Comparison of ENCODE assay signal across 16 cellular contexts in the genomic region with DNA sequence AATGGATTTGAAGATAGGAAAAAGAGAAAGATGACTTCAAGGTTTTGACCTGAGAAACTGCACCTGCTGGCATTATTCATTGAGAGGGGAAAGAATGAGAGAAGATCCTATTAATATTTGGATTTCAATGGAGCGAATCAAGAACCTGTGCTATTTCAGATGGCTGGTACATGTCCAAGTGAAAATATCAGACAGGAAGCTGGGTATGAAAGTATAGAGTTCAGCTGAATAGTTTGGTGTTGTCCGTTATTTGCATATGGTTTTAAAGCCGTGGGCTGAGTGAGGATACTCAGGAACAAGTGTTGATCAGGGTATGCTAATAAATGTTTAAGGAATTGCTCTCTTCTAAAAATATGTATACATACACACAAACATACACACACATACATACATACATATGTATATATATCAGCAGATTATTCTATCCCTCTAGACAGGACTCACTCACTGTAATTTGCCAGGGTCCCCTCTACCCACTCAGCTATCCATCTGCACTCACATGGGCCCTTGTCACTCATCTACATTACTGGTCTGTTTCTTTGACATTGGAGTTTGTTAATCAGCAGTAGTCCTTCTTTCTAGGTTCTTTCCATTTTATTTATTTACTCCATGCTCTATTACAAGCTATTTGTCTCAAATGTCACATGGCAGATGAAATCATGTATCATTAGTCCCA. TPM values are rescaled to one million over a fixed set of nuclear protein-coding genes. Genes with fewer than 3 reads are reported as not detected.
DNase-seq lines count a peak whose midpoint lies in the region; ATAC-seq, FAIRE-seq and TF ChIP-seq lines count a peak whose summit lies in the region.
"Had no signal": no experiment of that assay in that cellular context is flagged by ENCODE, and none has a peak within 500 bp of the region (broad histone marks: within the 10 kb centered on the region; RNA-seq: fewer than 3 reads in every experiment).

No MANE protein-coding gene starts in this region.

- ATAC-seq in GM18502 (IDR thresholded peaks at IDR 0.05; ENCODE audit: poor library complexity, unreplicated experiment) (peak; percentile 98), GM19468 (IDR thresholded peaks at IDR 0.05; ENCODE audit: extremely low read depth, unreplicated experiment) (peak; percentile 97), HG02884 (IDR thresholded peaks at IDR 0.05; ENCODE audit: unreplicated experiment) (peak; percentile 94), HG03521 (IDR thresholded peaks at IDR 0.05; ENCODE audit: unreplicated experiment) (peak; percentile 88)

- H3K27ac ChIP-seq in uterus, result no peak overlapping the region
- H3K27ac ChIP-seq: spleen had no signal

- TF ChIP-seq POLR2A in uterus (IDR thresholded peaks at IDR 0.05), result no peak

- H3K27me3 ChIP-seq in uterus, result no peaks in the 10 kb centered on the region
- H3K27me3 ChIP-seq: spleen had no signal

- no peaks in the 10 kb centered on the region for H3K4me1 ChIP-seq in uterus
- H3K4me1 ChIP-seq: spleen had no signal

- no peak overlapping the region for H3K4me3 ChIP-seq in uterus
- H3K4me3 ChIP-seq: spleen had no signal

- FAIRE-seq in frontal cortex (lab: Jason Lieb, UNC), result no peak
- FAIRE-seq: keratinocyte had no signal

- H3K36me3 ChIP-seq in uterus, result no peaks in the 10 kb centered on the region
- H3K36me3 ChIP-seq: spleen had no signal

- no peaks in the 10 kb centered on the region for H3K9me3 ChIP-seq in uterus
- H3K9me3 ChIP-seq: spleen had no signal

- intact Hi-C loops in uterus (cut with DNase I; ENCODE audit: low total_unique reads), result no loop called here

- TF ChIP-seq CTCF in uterus (IDR thresholded peaks at IDR 0.05), result no peak

- DNase-seq in uterus (no peak), GM03348 (ENCODE audit: low spot score) (no peak), frontal cortex (ENCODE audit: low spot score in 2 of 2) (no peak), glomerular visceral epithelial cell (ENCODE audit: extremely low spot score) (no peak)
- DNase-seq: activated CD4-positive, alpha-beta T cell treated with anti-CD3 and anti-CD28 coated beads, Interleukin-2, amount 10 ng/mL, durations not matched to agents 7 days and 5 days; activated naive CD4-positive, alpha-beta T cell treated with Interleukin-2 at 50 U/mL for 16 hours; H9; NCI-H226; nephron progenitor cell; spleen; stimulated activated CD8-positive, alpha-beta memory T cell treated with anti-CD3 and anti-CD28 coated beads, Interleukin-4, amount 100 ng/mL, for 48 hours had no signal

RNA-seq across cellular contexts. Expression of a gene that starts 33.9 kb away (rescaled TPM):
- 10 to 100 TPM in 1 of 4 donors, 1 to 10 TPM in 3; 2.6 to 14.5 (median 4.2) TPM for total RNA-seq in uterus
- total RNA-seq in frontal cortex, result 11.0 TPM
